In the genomic region with DNA sequence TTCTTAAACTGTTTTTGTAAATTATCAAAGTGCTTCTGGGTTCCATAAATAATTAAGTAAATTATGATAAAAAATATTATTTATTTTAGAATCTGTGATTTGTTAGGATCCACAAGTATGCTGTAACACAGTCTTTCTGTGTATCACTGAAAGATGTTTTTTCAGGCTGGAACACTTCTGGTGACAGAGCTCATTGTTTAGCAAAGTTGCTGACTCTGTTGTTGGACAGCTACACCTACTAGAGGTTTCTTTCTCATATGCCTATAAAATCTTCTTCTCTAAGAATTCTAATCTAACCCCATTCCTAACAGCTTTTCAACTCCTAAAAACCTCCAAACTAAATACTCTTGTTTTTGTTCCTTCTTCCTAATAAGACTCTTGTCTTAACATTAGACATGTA, we compare ENCODE assay signal across 16 cellular contexts.
DNase-seq lines count a peak whose midpoint lies in the region; ATAC-seq and TF ChIP-seq lines count a peak whose summit lies in the region.
"Had no signal": no experiment of that assay in that cellular context is flagged by ENCODE, and none has a peak within 500 bp of the region (broad histone marks: within the 10 kb centered on the region; RNA-seq: fewer than 3 reads in every experiment).

No MANE protein-coding gene starts in this region.

- TF ChIP-seq CTCF in OCI-LY7 (conservative IDR thresholded peaks at IDR 0.05; ENCODE audit: low read length) = no peak

- intact Hi-C loops in OCI-LY7 (cut with micrococcal nuclease; ENCODE audit: unreplicated experiment) = no loop called here

- CTCF ChIA-PET in OCI-LY7 (lab: Charles Lee; ENCODE audit: unreplicated experiment) = no interaction called here

- ATAC-seq in GM21423 (IDR thresholded peaks at IDR 0.05; ENCODE audit: unreplicated experiment) = no peak
- ATAC-seq: HepG2 had no signal

- H3K4me2 ChIP-seq in OCI-LY7 (ENCODE audit: low read length) = no peak overlapping the region

- BruUV-seq in OCI-LY7 (replicated peaks; lab: Mats Ljungman, UMichigan) = no TSS peak

- POLR2A ChIA-PET in OCI-LY7 (lab: Charles Lee) = interaction anchor here (0.5 to 0.7 kb wide), 4 partner anchors 40 to 604 kb away, joined by 3 to 4 read pairs (median 3); no protein-coding TSS in a partner anchor

- H3K36me3 ChIP-seq in OCI-LY7 (ENCODE audit: insufficient read depth, low read length) = no peaks in the 10 kb centered on the region
- H3K36me3 ChIP-seq: BE2C, HAP-1 had no signal

- no peak overlapping the region for H2AFZ ChIP-seq in OCI-LY7 (ENCODE audit: low read length)

- H3K9me2 ChIP-seq in OCI-LY7 (ENCODE audit: insufficient read depth, low read length) = no peaks in the 10 kb centered on the region

- no peak overlapping the region for H3K27ac ChIP-seq in OCI-LY7 (ENCODE audit: low read depth, low read length, poor library complexity, severe bottlenecking)

- H3K9me3 ChIP-seq in OCI-LY7 (ENCODE audit: low read length) = no peaks in the 10 kb centered on the region
- H3K9me3 ChIP-seq: BE2C, Caco-2, HAP-1 had no signal

- no peaks in the 10 kb centered on the region for H4K20me1 ChIP-seq in OCI-LY7 (ENCODE audit: insufficient read depth, low read length)

- H3K4me3 ChIP-seq in OCI-LY7 (ENCODE audit: low read depth, low read length, poor library complexity, severe bottlenecking) = no peak overlapping the region
- H3K4me3 ChIP-seq: HAP-1 had no signal

- peak; percentile 10 for DNase-seq in COLO829 (ENCODE audit: low spot score)
- DNase-seq in NCI-H69 (lab: John Stamatoyannopoulos, UW) = peak; percentile 34
- peak; percentile 9 for DNase-seq in globus pallidus (ENCODE audit: low spot score)
- DNase-seq in UCSD-AML1 (lab: John Stamatoyannopoulos, UW; ENCODE audit: unreplicated experiment) = no peak
- no peak for DNase-seq in cerebellar cortex (ENCODE audit: low spot score)
- no peak for DNase-seq in OCI-LY7 (ENCODE audit: low spot score)
- DNase-seq: 8988T; ACHN; BE2C; C1 segment of cervical spinal cord; Caco-2; CD4-positive, CD25-positive, alpha-beta regulatory T cell; CD8-positive, alpha-beta memory T cell had no signal

- no peaks in the 10 kb centered on the region for H3K4me1 ChIP-seq in OCI-LY7 (ENCODE audit: insufficient read depth, low read length, poor library complexity, severe bottlenecking)
- H3K4me1 ChIP-seq: Caco-2 had no signal

- no peaks in the 10 kb centered on the region for H3K79me2 ChIP-seq in OCI-LY7 (ENCODE audit: insufficient read depth, low read depth, low read length)

Comparison
In these comparisons a context has a peak if more than half of its experiments do, and no peak if none do; other contexts are left out.
1. DNase-seq: peak in COLO829 (single experiment), NCI-H69 (single experiment) and globus pallidus (single experiment); none in UCSD-AML1 (single experiment), cerebellar cortex (single experiment) and OCI-LY7 (single experiment).